ENCODE assay signal across 8 cellular contexts in the genomic region with DNA sequence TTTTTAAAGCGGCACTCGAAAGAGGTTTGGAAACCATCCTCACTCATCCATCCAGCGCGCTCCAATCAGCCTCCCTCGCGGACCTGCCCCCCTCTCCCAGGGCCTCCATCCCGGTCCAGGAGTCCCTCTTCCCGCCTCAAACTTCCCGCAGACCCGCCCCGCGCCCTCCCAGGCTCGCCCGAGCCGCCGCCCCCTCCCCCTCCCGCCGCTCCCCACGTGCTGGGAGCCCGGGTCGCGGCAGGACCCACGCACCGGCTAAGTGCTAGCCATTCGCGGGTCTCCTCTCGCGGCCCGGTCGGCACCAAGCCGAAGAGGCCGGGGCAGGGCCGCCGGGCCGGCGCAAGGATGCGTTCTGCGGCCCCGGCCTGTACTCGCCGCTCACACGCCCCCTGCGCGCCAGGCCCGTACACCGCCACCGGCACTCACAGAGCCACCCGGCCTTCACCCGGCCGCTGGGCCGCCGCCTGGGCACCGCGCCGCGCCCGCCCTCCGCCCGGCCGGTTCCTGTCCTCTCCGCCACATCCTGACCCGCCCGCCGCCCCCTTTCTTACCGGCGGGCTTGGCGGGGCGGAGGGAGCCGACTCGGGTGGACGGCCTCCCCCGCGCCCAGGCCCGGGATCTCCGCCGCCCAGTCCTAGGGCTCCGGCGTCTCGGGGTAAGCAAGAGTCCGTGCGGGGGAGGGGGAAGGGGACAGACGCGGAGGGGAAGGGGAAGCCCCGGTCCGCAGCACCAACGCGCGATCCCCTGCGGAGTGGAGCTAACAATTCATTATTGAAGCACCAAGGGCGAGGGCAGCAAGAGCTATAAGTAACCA. TPM values are rescaled to one million over a fixed set of nuclear protein-coding genes. Genes with fewer than 3 reads are reported as not detected.
A peak's percentile ranks its signal among the peaks of the same experiment; 100 is the strongest.
DNase-seq lines count a peak whose midpoint lies in the region; ATAC-seq lines count a peak whose summit lies in the region.

No MANE protein-coding gene starts in this region.

- no peaks in the 10 kb centered on the region for H3K9me3 Mint-ChIP-seq in stimulated activated naive B cell treated with anti-CD40 and anti-IgM and Interleukin-4, amounts not matched to agents 10 μg/mL and 1 μg/mL and 100 μg/mL, for 72 hours

- H3K36me3 ChIP-seq in esophagus (ENCODE audit: control insufficient read depth in 2 of 2, insufficient read depth in 2 of 2, low read length in 1 of 2) (no peaks in the 10 kb centered on the region), muscle layer of colon (ENCODE audit: insufficient read depth, low read length) (peaks cover 29% of the 10 kb centered on the region)

- peak overlapping the region; percentile 100 for H3K27ac Mint-ChIP-seq in stimulated activated naive B cell treated with anti-CD40 and anti-IgM and Interleukin-4, amounts not matched to agents 10 μg/mL and 1 μg/mL and 100 μg/mL, for 72 hours

- H3K36me3 Mint-ChIP-seq in stimulated activated naive B cell treated with anti-CD40 and anti-IgM and Interleukin-4, amounts not matched to agents 10 μg/mL and 1 μg/mL and 100 μg/mL, for 72 hours = peaks cover 7 to 19% of the 10 kb centered on the region in 2 donors

- H3K27me3 ChIP-seq in esophagus (ENCODE audit: control insufficient read depth in 1 of 2, insufficient read depth in 2 of 2, low read length in 2 of 2) = no peaks in the 10 kb centered on the region
- H3K27me3 ChIP-seq in muscle layer of colon (ENCODE audit: control insufficient read depth in 1 of 2, insufficient read depth in 2 of 2, low read length in 2 of 2) = no peaks in the 10 kb centered on the region

- H3K27ac ChIP-seq in esophagus (ENCODE audit: low read depth in 2 of 2, low read length in 1 of 2) (peak overlapping the region; percentile 99 to 100), muscle layer of colon (ENCODE audit: low read depth, low read length) (peak overlapping the region; percentile 94)

- H3K9me3 ChIP-seq in esophagus (ENCODE audit: control insufficient read depth in 2 of 2, insufficient read depth in 1 of 2, low read depth in 1 of 2, low read length in 1 of 2) = no peaks in the 10 kb centered on the region
- H3K9me3 ChIP-seq in muscle layer of colon (ENCODE audit: low read length) = no peaks in the 10 kb centered on the region

- peak; percentile 53 to 72 (median 65) for DNase-seq in activated CD4-positive, CD25-positive, alpha-beta regulatory T cell (lab: John Stamatoyannopoulos, UW)
- no peak for DNase-seq in activated CD4-positive, CD25-positive, alpha-beta regulatory T cell treated with anti-CD3 and anti-CD28 coated beads, Interleukin-2, amount 50 U/mL, for 72 hours
- DNase-seq in NCI-H510A (lab: John Stamatoyannopoulos, UW) = peak; percentile 17
- DNase-seq in activated T-cell treated with anti-CD3 and anti-CD28 coated beads for 4 hours = peak; percentile 54
- DNase-seq in stimulated activated naive B cell treated with anti-CD40 and anti-IgM and Interleukin-4, amounts not matched to agents 10 μg/mL and 1 μg/mL and 100 μg/mL, for 72 hours = no peak

- H3K4me3 ChIP-seq in esophagus (ENCODE audit: low read depth in 1 of 2, low read length in 2 of 2) (peak overlapping the region; percentile 79 to 95), muscle layer of colon (ENCODE audit: low read depth in 1 of 2, low read length in 2 of 2) (peak overlapping the region; percentile 86 to 95)

- no peaks in the 10 kb centered on the region for H3K27me3 Mint-ChIP-seq in stimulated activated naive B cell treated with anti-CD40 and anti-IgM and Interleukin-4, amounts not matched to agents 10 μg/mL and 1 μg/mL and 100 μg/mL, for 72 hours

- no peaks in the 10 kb centered on the region for H3K4me1 ChIP-seq in esophagus (ENCODE audit: control insufficient read depth in 2 of 2, insufficient read depth in 2 of 2, low read length in 1 of 2)
- H3K4me1 ChIP-seq in muscle layer of colon (ENCODE audit: insufficient read depth, low read length) = peaks cover 29% of the 10 kb centered on the region

- H3K9ac ChIP-seq in muscle layer of colon (ENCODE audit: low read length) = peak overlapping the region; percentile 98

- H3K4me1 Mint-ChIP-seq in stimulated activated naive B cell treated with anti-CD40 and anti-IgM and Interleukin-4, amounts not matched to agents 10 μg/mL and 1 μg/mL and 100 μg/mL, for 72 hours = peaks cover 6 to 16% of the 10 kb centered on the region in 2 donors

- peak overlapping the region; percentile 91 to 92 for H3K4me3 Mint-ChIP-seq in stimulated activated naive B cell treated with anti-CD40 and anti-IgM and Interleukin-4, amounts not matched to agents 10 μg/mL and 1 μg/mL and 100 μg/mL, for 72 hours

- peak; percentile 27 for ATAC-seq in HG02943 (IDR thresholded peaks at IDR 0.05; ENCODE audit: low read depth, unreplicated experiment)
- peak; percentile 38 to 39 for ATAC-seq in stimulated activated naive B cell treated with anti-CD40 and anti-IgM and Interleukin-4, amounts not matched to agents 10 μg/mL and 1 μg/mL and 100 μg/mL, for 72 hours (replicated peaks)

- 1% methylated on average over 43 to 90 of the region's 90 CpGs for WGBS in esophagus, 2 donors

RNA-seq across cellular contexts. Expression of a gene that starts 0.6 kb away (rescaled TPM):
- 10 to 100 TPM; 10.5 to 11.2 TPM for polyA plus RNA-seq in esophagus

Comparison
In these comparisons a context has a peak if more than half of its experiments do, and no peak if none do; other contexts are left out.
1. DNase-seq: peak in activated CD4-positive, CD25-positive, alpha-beta regulatory T cell (4 of 4), NCI-H510A (single experiment) and activated T-cell treated with anti-CD3 and anti-CD28 coated beads for 4 hours (single experiment); none in activated CD4-positive, CD25-positive, alpha-beta regulatory T cell treated with anti-CD3 and anti-CD28 coated beads, Interleukin-2, amount 50 U/mL, for 72 hours (single experiment) and stimulated activated naive B cell treated with anti-CD40 and anti-IgM and Interleukin-4, amounts not matched to agents 10 μg/mL and 1 μg/mL and 100 μg/mL, for 72 hours (single experiment).